Comparison of ENCODE assay signal across 17 cellular contexts in genomic region chr20:57919059-57919458, GRCh38.
"Had no signal": no experiment of that assay in that cellular context is flagged by ENCODE, and none has a peak within 500 bp of the region (broad histone marks: within the 10 kb centered on the region; RNA-seq: fewer than 3 reads in every experiment).

No MANE protein-coding gene starts in this region.

- H3K9me3 Mint-ChIP-seq: dendritic cell treated with granulocyte-macrophage colony-stimulating factor and Interleukin-4, amounts not matched to agents 40 ng/mL and 50 ng/mL, for 4 days; effector memory CD8-positive, alpha-beta T cell; immature natural killer cell had no signal

- H3K4me3 Mint-ChIP-seq: dendritic cell treated with granulocyte-macrophage colony-stimulating factor and Interleukin-4, amounts not matched to agents 40 ng/mL and 50 ng/mL, for 4 days; effector memory CD8-positive, alpha-beta T cell; immature natural killer cell had no signal

- H3K36me3 ChIP-seq: cardiac muscle cell, esophagus muscularis mucosa, gastrocnemius medialis, neutrophil, suprapubic skin, thyroid gland, upper lobe of left lung had no signal

- H3K27me3 ChIP-seq: cardiac muscle cell, gastrocnemius medialis, neutrophil, suprapubic skin, thyroid gland, upper lobe of left lung had no signal

- H3K4me1 ChIP-seq: esophagus muscularis mucosa, gastrocnemius medialis, suprapubic skin, thyroid gland, upper lobe of left lung had no signal

- DNase-seq: effector memory CD8-positive, alpha-beta T cell; gastrocnemius medialis; immature natural killer cell; kidney; mammary epithelial cell; stimulated activated CD4-positive, alpha-beta T cell treated with anti-CD3 and anti-CD28 coated beads, Interleukin-2, amount 100 ng/mL, for 48 hours; stimulated activated naive CD4-positive, alpha-beta T cell treated with Interleukin-2 at 50 U/mL for 16 hours; thyroid gland; upper lobe of left lung had no signal

- ATAC-seq: effector memory CD8-positive, alpha-beta T cell; gastrocnemius medialis; left lobe of liver had no signal

- H3K4me1 Mint-ChIP-seq: immature natural killer cell had no signal

- H3K27ac ChIP-seq: cardiac muscle cell, epithelial cell of prostate, esophagus muscularis mucosa, gastrocnemius medialis, neutrophil, suprapubic skin, thyroid gland, upper lobe of left lung had no signal

- H3K27ac Mint-ChIP-seq: dendritic cell treated with granulocyte-macrophage colony-stimulating factor and Interleukin-4, amounts not matched to agents 40 ng/mL and 50 ng/mL, for 4 days; effector memory CD8-positive, alpha-beta T cell; immature natural killer cell had no signal

- H3K4me2 ChIP-seq: smooth muscle cell had no signal

- H3K9me3 ChIP-seq: esophagus muscularis mucosa, gastrocnemius medialis, neutrophil, suprapubic skin, thyroid gland, upper lobe of left lung had no signal

- H3K4me3 ChIP-seq: cardiac muscle cell, esophagus muscularis mucosa, gastrocnemius medialis, smooth muscle cell, suprapubic skin, thyroid gland, upper lobe of left lung had no signal
